Comparison of ENCODE assay signal across 1 cellular context in genomic region chr17:30290696-30291570, GRCh38.
TF ChIP-seq lines count a peak whose summit lies in the region.

No MANE protein-coding gene starts in this region.

TF ChIP-seq in HepG2, 621 proteins besides CTCF, POLR2A, EP300 and RAD21 (continues in another document):
- no peak for TF ChIP-seq SKI (IDR thresholded peaks at IDR 0.05; ENCODE audit: partially characterized antibody)
- no peak; the same call in 1 of the 2 replicates for TF ChIP-seq SMYD3 (CRISPR knock-in tag; IDR thresholded peaks at IDR 0.05)
- no peak for TF ChIP-seq ELF3 (CRISPR knock-in tag; IDR thresholded peaks at IDR 0.05)
- TF ChIP-seq, protein P1, sequence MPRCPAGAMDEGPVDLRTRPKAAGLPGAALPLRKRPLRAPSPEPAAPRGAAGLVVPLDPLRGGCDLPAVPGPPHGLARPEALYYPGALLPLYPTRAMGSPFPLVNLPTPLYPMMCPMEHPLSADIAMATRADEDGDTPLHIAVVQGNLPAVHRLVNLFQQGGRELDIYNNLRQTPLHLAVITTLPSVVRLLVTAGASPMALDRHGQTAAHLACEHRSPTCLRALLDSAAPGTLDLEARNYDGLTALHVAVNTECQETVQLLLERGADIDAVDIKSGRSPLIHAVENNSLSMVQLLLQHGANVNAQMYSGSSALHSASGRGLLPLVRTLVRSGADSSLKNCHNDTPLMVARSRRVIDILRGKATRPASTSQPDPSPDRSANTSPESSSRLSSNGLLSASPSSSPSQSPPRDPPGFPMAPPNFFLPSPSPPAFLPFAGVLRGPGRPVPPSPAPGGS (CRISPR knock-in tag; IDR thresholded peaks at IDR 0.05), result no peak
- no peak for TF ChIP-seq SMAD1 (CRISPR knock-in tag; IDR thresholded peaks at IDR 0.05; ENCODE audit: borderline replicate concordance, low read depth)
- TF ChIP-seq, protein P2, sequence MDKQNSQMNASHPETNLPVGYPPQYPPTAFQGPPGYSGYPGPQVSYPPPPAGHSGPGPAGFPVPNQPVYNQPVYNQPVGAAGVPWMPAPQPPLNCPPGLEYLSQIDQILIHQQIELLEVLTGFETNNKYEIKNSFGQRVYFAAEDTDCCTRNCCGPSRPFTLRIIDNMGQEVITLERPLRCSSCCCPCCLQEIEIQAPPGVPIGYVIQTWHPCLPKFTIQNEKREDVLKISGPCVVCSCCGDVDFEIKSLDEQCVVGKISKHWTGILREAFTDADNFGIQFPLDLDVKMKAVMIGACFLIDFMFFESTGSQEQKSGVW (CRISPR knock-in tag; IDR thresholded peaks at IDR 0.05; ENCODE audit: borderline replicate concordance), result no peak
- 0 out of 2 replicates have a peak, but pooled peaks have one; percentile 61 for TF ChIP-seq ZNF30 (CRISPR knock-in tag; IDR thresholded peaks at IDR 0.05)
- TF ChIP-seq MAFF (IDR thresholded peaks at IDR 0.05; ENCODE audit: low read depth, low read length), result no peak
- no peak; the same call in 1 of the 2 replicates for TF ChIP-seq DNMT3B (CRISPR knock-in tag; conservative IDR thresholded peaks at IDR 0.05)
- no peak for TF ChIP-seq HOXD1 (CRISPR knock-in tag; IDR thresholded peaks at IDR 0.05)
- no peak for TF ChIP-seq MNT (IDR thresholded peaks at IDR 0.05)
- TF ChIP-seq ATF4 (CRISPR knock-in tag; IDR thresholded peaks at IDR 0.05), result no peak
- TF ChIP-seq MIER3 (CRISPR knock-in tag; IDR thresholded peaks at IDR 0.05; ENCODE audit: borderline replicate concordance), result no peak
- no peak for TF ChIP-seq HNRNPUL1 (IDR thresholded peaks at IDR 0.05; ENCODE audit: low read depth, low read length)
- no peak; the same call in 1 of the 2 replicates for TF ChIP-seq REPIN1 (CRISPR knock-in tag; IDR thresholded peaks at IDR 0.05; ENCODE audit: borderline replicate concordance, low read depth)
- TF ChIP-seq ZNF326 (CRISPR knock-in tag; IDR thresholded peaks at IDR 0.05; ENCODE audit: borderline replicate concordance), result no peak
- peak; percentile 83 for TF ChIP-seq ZNF607 (CRISPR knock-in tag; IDR thresholded peaks at IDR 0.05; ENCODE audit: borderline replicate concordance)
- no peak for TF ChIP-seq NR2F6 (IDR thresholded peaks at IDR 0.05)
- TF ChIP-seq NR2F6 (CRISPR knock-in tag; IDR thresholded peaks at IDR 0.05), result no peak
- no peak for TF ChIP-seq ZNF441 (CRISPR knock-in tag; IDR thresholded peaks at IDR 0.05; ENCODE audit: borderline replicate concordance)
- TF ChIP-seq SNRNP70 (IDR thresholded peaks at IDR 0.05; ENCODE audit: low read depth, low read length), result no peak
- TF ChIP-seq MYC (CRISPR knock-in tag; IDR thresholded peaks at IDR 0.05; ENCODE audit: borderline replicate concordance), result peak; percentile 80; the same call in 1 of the 2 replicates
- TF ChIP-seq, protein P3, sequence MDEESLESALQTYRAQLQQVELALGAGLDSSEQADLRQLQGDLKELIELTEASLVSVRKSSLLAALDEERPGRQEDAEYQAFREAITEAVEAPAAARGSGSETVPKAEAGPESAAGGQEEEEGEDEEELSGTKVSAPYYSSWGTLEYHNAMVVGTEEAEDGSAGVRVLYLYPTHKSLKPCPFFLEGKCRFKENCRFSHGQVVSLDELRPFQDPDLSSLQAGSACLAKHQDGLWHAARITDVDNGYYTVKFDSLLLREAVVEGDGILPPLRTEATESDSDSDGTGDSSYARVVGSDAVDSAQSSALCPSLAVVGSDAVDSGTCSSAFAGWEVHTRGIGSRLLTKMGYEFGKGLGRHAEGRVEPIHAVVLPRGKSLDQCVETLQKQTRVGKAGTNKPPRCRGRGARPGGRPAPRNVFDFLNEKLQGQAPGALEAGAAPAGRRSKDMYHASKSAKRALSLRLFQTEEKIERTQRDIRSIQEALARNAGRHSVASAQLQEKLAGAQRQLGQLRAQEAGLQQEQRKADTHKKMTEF (CRISPR knock-in tag; IDR thresholded peaks at IDR 0.05), result 0 out of 2 replicates have a peak, but pooled peaks have one; percentile 19
- 0 out of 2 replicates have a peak, but pooled peaks have one; percentile 10 for TF ChIP-seq SPEN (CRISPR knock-in tag; IDR thresholded peaks at IDR 0.05; ENCODE audit: low read depth)
- TF ChIP-seq HIC2 (CRISPR knock-in tag; IDR thresholded peaks at IDR 0.05; ENCODE audit: low read depth), result no peak
- TF ChIP-seq ZNF281 (CRISPR knock-in tag; IDR thresholded peaks at IDR 0.05; ENCODE audit: borderline replicate concordance), result 0 out of 2 replicates have a peak, but pooled peaks have one; percentile 9
- no peak for TF ChIP-seq MTF1 (CRISPR knock-in tag; IDR thresholded peaks at IDR 0.05)
- TF ChIP-seq XRCC5 (optimal IDR thresholded peaks at IDR 0.05; ENCODE audit: low read length), result no peak
- TF ChIP-seq ZNF563 (CRISPR knock-in tag; IDR thresholded peaks at IDR 0.05), result no peak
- TF ChIP-seq SMAD3 (CRISPR knock-in tag; IDR thresholded peaks at IDR 0.05), result no peak
- TF ChIP-seq CREBL2 (CRISPR knock-in tag; IDR thresholded peaks at IDR 0.05; ENCODE audit: borderline replicate concordance), result no peak
- peak; percentile 46; the same call in 1 of the 3 replicates for TF ChIP-seq MXI1 (IDR thresholded peaks at IDR 0.05; ENCODE audit: borderline replicate concordance, low read depth, low read length)
- TF ChIP-seq KLF12 (CRISPR knock-in tag; IDR thresholded peaks at IDR 0.05; ENCODE audit: borderline replicate concordance), result no peak
- TF ChIP-seq NCOA2 (CRISPR knock-in tag; IDR thresholded peaks at IDR 0.05), result no peak
- no peak for TF ChIP-seq ZNF782 (CRISPR knock-in tag; IDR thresholded peaks at IDR 0.05; ENCODE audit: borderline replicate concordance)
- TF ChIP-seq SIN3A (IDR thresholded peaks at IDR 0.05; ENCODE audit: borderline replicate concordance, low read depth, low read length), result peak; percentile 45; the same call in 1 of the 2 replicates
- no peak for TF ChIP-seq ATF7-NPFF (CRISPR knock-in tag; IDR thresholded peaks at IDR 0.05; ENCODE audit: low read depth)
- TF ChIP-seq, protein P4, sequence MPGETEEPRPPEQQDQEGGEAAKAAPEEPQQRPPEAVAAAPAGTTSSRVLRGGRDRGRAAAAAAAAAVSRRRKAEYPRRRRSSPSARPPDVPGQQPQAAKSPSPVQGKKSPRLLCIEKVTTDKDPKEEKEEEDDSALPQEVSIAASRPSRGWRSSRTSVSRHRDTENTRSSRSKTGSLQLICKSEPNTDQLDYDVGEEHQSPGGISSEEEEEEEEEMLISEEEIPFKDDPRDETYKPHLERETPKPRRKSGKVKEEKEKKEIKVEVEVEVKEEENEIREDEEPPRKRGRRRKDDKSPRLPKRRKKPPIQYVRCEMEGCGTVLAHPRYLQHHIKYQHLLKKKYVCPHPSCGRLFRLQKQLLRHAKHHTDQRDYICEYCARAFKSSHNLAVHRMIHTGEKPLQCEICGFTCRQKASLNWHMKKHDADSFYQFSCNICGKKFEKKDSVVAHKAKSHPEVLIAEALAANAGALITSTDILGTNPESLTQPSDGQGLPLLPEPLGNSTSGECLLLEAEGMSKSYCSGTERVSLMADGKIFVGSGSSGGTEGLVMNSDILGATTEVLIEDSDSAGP (CRISPR knock-in tag; IDR thresholded peaks at IDR 0.05; ENCODE audit: borderline replicate concordance), result no peak
- TF ChIP-seq THAP11 (CRISPR knock-in tag; IDR thresholded peaks at IDR 0.05), result no peak
- TF ChIP-seq, protein P5, sequence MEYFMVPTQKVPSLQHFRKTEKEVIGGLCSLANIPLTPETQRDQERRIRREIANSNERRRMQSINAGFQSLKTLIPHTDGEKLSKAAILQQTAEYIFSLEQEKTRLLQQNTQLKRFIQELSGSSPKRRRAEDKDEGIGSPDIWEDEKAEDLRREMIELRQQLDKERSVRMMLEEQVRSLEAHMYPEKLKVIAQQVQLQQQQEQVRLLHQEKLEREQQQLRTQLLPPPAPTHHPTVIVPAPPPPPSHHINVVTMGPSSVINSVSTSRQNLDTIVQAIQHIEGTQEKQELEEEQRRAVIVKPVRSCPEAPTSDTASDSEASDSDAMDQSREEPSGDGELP (IDR thresholded peaks at IDR 0.05; ENCODE audit: borderline replicate concordance, low read depth), result peak; percentile 9; the same call in 1 of the 2 replicates
- TF ChIP-seq, protein P6, sequence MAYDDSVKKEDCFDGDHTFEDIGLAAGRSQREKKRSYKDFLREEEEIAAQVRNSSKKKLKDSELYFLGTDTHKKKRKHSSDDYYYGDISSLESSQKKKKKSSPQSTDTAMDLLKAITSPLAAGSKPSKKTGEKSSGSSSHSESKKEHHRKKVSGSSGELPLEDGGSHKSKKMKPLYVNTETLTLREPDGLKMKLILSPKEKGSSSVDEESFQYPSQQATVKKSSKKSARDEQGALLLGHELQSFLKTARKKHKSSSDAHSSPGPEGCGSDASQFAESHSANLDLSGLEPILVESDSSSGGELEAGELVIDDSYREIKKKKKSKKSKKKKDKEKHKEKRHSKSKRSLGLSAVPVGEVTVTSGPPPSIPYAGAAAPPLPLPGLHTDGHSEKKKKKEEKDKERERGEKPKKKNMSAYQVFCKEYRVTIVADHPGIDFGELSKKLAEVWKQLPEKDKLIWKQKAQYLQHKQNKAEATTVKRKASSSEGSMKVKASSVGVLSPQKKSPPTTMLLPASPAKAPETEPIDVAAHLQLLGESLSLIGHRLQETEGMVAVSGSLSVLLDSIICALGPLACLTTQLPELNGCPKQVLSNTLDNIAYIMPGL (CRISPR knock-in tag; IDR thresholded peaks at IDR 0.05; ENCODE audit: borderline replicate concordance in 1 of 2, low read depth in 1 of 2), result peak in 1 of 2 experiments; percentile 22; a peak in 1 of 4 replicates
- TF ChIP-seq ZNF550 (CRISPR knock-in tag; IDR thresholded peaks at IDR 0.05; ENCODE audit: borderline replicate concordance), result no peak
- no peak for TF ChIP-seq ZNF576 (CRISPR knock-in tag; IDR thresholded peaks at IDR 0.05)
- TF ChIP-seq CBX2 (IDR thresholded peaks at IDR 0.05; ENCODE audit: low read depth, low read length), result no peak
- no peak for TF ChIP-seq CBX2 (CRISPR knock-in tag; IDR thresholded peaks at IDR 0.05; ENCODE audit: low read depth)
- TF ChIP-seq SOX5 (CRISPR knock-in tag; IDR thresholded peaks at IDR 0.05; ENCODE audit: borderline replicate concordance), result no peak
- TF ChIP-seq SMC3 (IDR thresholded peaks at IDR 0.05; ENCODE audit: low read length), result no peak
- no peak for TF ChIP-seq BRCA1 (CRISPR knock-in tag; IDR thresholded peaks at IDR 0.05)
- 0 out of 2 replicates have a peak, but pooled peaks have one; percentile 16 for TF ChIP-seq ZNF12 (CRISPR knock-in tag; IDR thresholded peaks at IDR 0.05)
- TF ChIP-seq MAFK (conservative IDR thresholded peaks at IDR 0.05 in 1 of 2, IDR thresholded peaks at IDR 0.05 in 1 of 2; ENCODE audit: low read length in 2 of 2), result no peak
